Comparison of ENCODE assay signal across 2 cellular contexts in genomic region chr2:192194866-192195547, GRCh38.
TF ChIP-seq lines count a peak whose summit lies in the region.

Gene TMEFF2, minus strand, starts transcription at chr2:192194933. Its CDS starts 409 bp downstream, at chr2:192194524.

TF ChIP-seq in IMR-90, 13 proteins besides CTCF, POLR2A, EP300 and RAD21:
- TF ChIP-seq RCOR1 (IDR thresholded peaks at IDR 0.05; ENCODE audit: insufficient replicate concordance, low read length) (peak; percentile 6), MAZ (IDR thresholded peaks at IDR 0.05; ENCODE audit: borderline replicate concordance, low read depth, low read length) (peak; percentile 27; the same call in 1 of the 2 replicates), USF2 (IDR thresholded peaks at IDR 0.05; ENCODE audit: low read depth, low read length) (peak; percentile 92), ELK1 (IDR thresholded peaks at IDR 0.05; ENCODE audit: borderline replicate concordance, low read depth, low read length) (no peak)

TF ChIP-seq in SK-N-SH, 30 proteins besides CTCF, POLR2A, EP300 and RAD21:
- peak; percentile 60; the same call in 1 of the 2 replicates for TF ChIP-seq USF2 (IDR thresholded peaks at IDR 0.05; ENCODE audit: borderline replicate concordance, low read depth, low read length)
- TF ChIP-seq SMC3 (IDR thresholded peaks at IDR 0.05; ENCODE audit: low read depth, low read length) = 0 out of 2 replicates have a peak, but pooled peaks have one; percentile 2
- TF ChIP-seq YY1 (IDR thresholded peaks at IDR 0.05; ENCODE audit: low read depth) = 0 out of 2 replicates have a peak, but pooled peaks have one; percentile 20
- no peak for TF ChIP-seq TCF12 (IDR thresholded peaks at IDR 0.05)
- no peak for TF ChIP-seq PBX3 (IDR thresholded peaks at IDR 0.05)
- no peak for TF ChIP-seq JUND (IDR thresholded peaks at IDR 0.05)
- peak; percentile 95 for TF ChIP-seq USF1 (IDR thresholded peaks at IDR 0.05; ENCODE audit: borderline replicate concordance, low read depth)
- peak; percentile 62 for TF ChIP-seq MAX (IDR thresholded peaks at IDR 0.05; ENCODE audit: low read depth)
- 0 out of 2 replicates have a peak, but pooled peaks have one; percentile 41 for TF ChIP-seq FOXM1 (IDR thresholded peaks at IDR 0.05; ENCODE audit: low read depth)
- TF ChIP-seq TEAD4 (IDR thresholded peaks at IDR 0.05; ENCODE audit: borderline replicate concordance, insufficient read depth) = no peak
- TF ChIP-seq ELF1 (IDR thresholded peaks at IDR 0.05) = no peak
- TF ChIP-seq POLR2AphosphoS5 (IDR thresholded peaks at IDR 0.05; ENCODE audit: low read depth, low read length) = no peak
- no peak for TF ChIP-seq NRF1 (IDR thresholded peaks at IDR 0.05; ENCODE audit: low read depth, low read length)
- peak; percentile 49; the same call in 1 of the 2 replicates for TF ChIP-seq TAF1 (IDR thresholded peaks at IDR 0.05; ENCODE audit: borderline replicate concordance, low read depth, low read length)
